Comparison of ENCODE assay signal across 10 cellular contexts in genomic region chr2:108288534-108289106, GRCh38. TPM values are rescaled to one million over a fixed set of nuclear protein-coding genes. Genes with fewer than 3 reads are reported as not detected.
DNase-seq lines count a peak whose midpoint lies in the region; ATAC-seq, FAIRE-seq and TF ChIP-seq lines count a peak whose summit lies in the region.
"Had no signal": no experiment of that assay in that cellular context is flagged by ENCODE, and none has a peak within 500 bp of the region (broad histone marks: within the 10 kb centered on the region; RNA-seq: fewer than 3 reads in every experiment).

TSS of gene SULT1C2 (plus strand) at chr2:108288895. CDS start at chr2:108293668, 4,773 bp downstream.

- H3K4me3 ChIP-seq in H7 (ENCODE audit: insufficient read depth, low read depth, low read length): 0 out of 2 replicates have a peak within 1 kb of the TSS, but pooled peaks have one; percentile 14
- H3K4me3 ChIP-seq in pancreas: no peak within 1 kb of the TSS
- H3K4me3 ChIP-seq in HAP-1: no peak within 1 kb of the TSS

- H3K27me3 ChIP-seq in H7 (ENCODE audit: control insufficient read depth, insufficient read depth, low read length): no peaks in the 10 kb centered on the region
- no peaks in the 10 kb centered on the region for H3K27me3 ChIP-seq in pancreas
- no peaks in the 10 kb centered on the region for H3K27me3 ChIP-seq in HAP-1 (ENCODE audit: low read depth)

- peaks cover 11% of the 10 kb centered on the region for H3K27me3 Mint-ChIP-seq in stimulated activated memory B cell treated with anti-CD40 and anti-IgM and Interleukin-4, amounts not matched to agents 10 μg/mL and 1 μg/mL and 100 μg/mL, for 72 hours

- intact Hi-C loops in pancreas (cut with DNase I): no loop called here

- H3K4me1 ChIP-seq in pancreas: no peaks in the 10 kb centered on the region
- H3K4me1 ChIP-seq in HAP-1: no peaks in the 10 kb centered on the region

- peaks cover 3% of the 10 kb centered on the region for H3K9me3 Mint-ChIP-seq in stimulated activated memory B cell treated with anti-CD40 and anti-IgM and Interleukin-4, amounts not matched to agents 10 μg/mL and 1 μg/mL and 100 μg/mL, for 72 hours

- peak; percentile 38 for DNase-seq in H7
- peak; percentile 34 to 56 for DNase-seq in NCI-H524 (lab: John Stamatoyannopoulos, UW)
- peak; percentile 74 for DNase-seq in foreskin melanocyte
- DNase-seq in pancreas: peak in 1 of 6 donors; percentile 17
- DNase-seq in HAP-1 (ENCODE audit: low spot score in 2 of 2): no peak
- DNase-seq in NCI-H1105 treated with DMSO at 0.1 percent for 48 hours (lab: John Stamatoyannopoulos, UW): no peak
- DNase-seq: stimulated activated naive CD8-positive, alpha-beta T cell treated with anti-CD3 and anti-CD28 coated beads, Interleukin-15, amount 100 ng/mL, for 72 hours; T-cell had no signal

- H3K36me3 ChIP-seq in H7 (replicated peaks; ENCODE audit: control insufficient read depth, insufficient read depth, low read length) (no peaks in the 10 kb centered on the region), pancreas (no peaks in the 10 kb centered on the region), HAP-1 (replicated peaks) (no peaks in the 10 kb centered on the region)

- no peaks in the 10 kb centered on the region for H3K36me3 Mint-ChIP-seq in stimulated activated memory B cell treated with anti-CD40 and anti-IgM and Interleukin-4, amounts not matched to agents 10 μg/mL and 1 μg/mL and 100 μg/mL, for 72 hours
- H3K36me3 Mint-ChIP-seq: T-cell had no signal

- in situ Hi-C loops in HAP-1 (cut with MboI; ENCODE audit: low sequenced_read_pairs): no loop called here

- H3K27ac ChIP-seq in pancreas: peak within 1 kb of the TSS in 2 of 4 donors; percentile 18 to 23

- ATAC-seq in pancreas (peak; percentile 43 to 87 (median 74)), HG02678 (IDR thresholded peaks at IDR 0.05; ENCODE audit: unreplicated experiment) (no peak)
- no peak for ATAC-seq in stimulated activated memory B cell treated with anti-CD40 and anti-IgM and Interleukin-4, amounts not matched to agents 10 μg/mL and 1 μg/mL and 100 μg/mL, for 72 hours
- ATAC-seq: stimulated activated naive CD8-positive, alpha-beta T cell treated with anti-CD3 and anti-CD28 coated beads, Interleukin-15, amount 100 ng/mL, for 72 hours; T-cell had no signal

- H3K9me3 ChIP-seq in pancreas (no peaks in the 10 kb centered on the region), HAP-1 (no peaks in the 10 kb centered on the region)

- H3K27ac Mint-ChIP-seq in stimulated activated memory B cell treated with anti-CD40 and anti-IgM and Interleukin-4, amounts not matched to agents 10 μg/mL and 1 μg/mL and 100 μg/mL, for 72 hours: no peak within 1 kb of the TSS
- H3K27ac Mint-ChIP-seq: stimulated activated naive CD8-positive, alpha-beta T cell treated with anti-CD3 and anti-CD28 coated beads, Interleukin-15, amount 100 ng/mL, for 72 hours; T-cell had no signal

- no peak for TF ChIP-seq CTCF in pancreas (IDR thresholded peaks at IDR 0.05)

- no peak for FAIRE-seq in pancreas (lab: Jason Lieb, UNC)

- WGBS in pancreas, 2 donors: 26 to 40% methylated on average over 7 of the region's 7 CpGs

- H3K4me3 Mint-ChIP-seq in stimulated activated memory B cell treated with anti-CD40 and anti-IgM and Interleukin-4, amounts not matched to agents 10 μg/mL and 1 μg/mL and 100 μg/mL, for 72 hours: no peak within 1 kb of the TSS
- H3K4me3 Mint-ChIP-seq: stimulated activated naive CD8-positive, alpha-beta T cell treated with anti-CD3 and anti-CD28 coated beads, Interleukin-15, amount 100 ng/mL, for 72 hours; T-cell had no signal

- H3K4me1 Mint-ChIP-seq in stimulated activated memory B cell treated with anti-CD40 and anti-IgM and Interleukin-4, amounts not matched to agents 10 μg/mL and 1 μg/mL and 100 μg/mL, for 72 hours: no peaks in the 10 kb centered on the region
- H3K4me1 Mint-ChIP-seq: stimulated activated naive CD8-positive, alpha-beta T cell treated with anti-CD3 and anti-CD28 coated beads, Interleukin-15, amount 100 ng/mL, for 72 hours; T-cell had no signal

RNA-seq across cellular contexts. Expression of gene SULT1C2, which starts in this region (rescaled TPM):
- 1.4 TPM in 2 replicates for total RNA-seq in H7 (2014; rRNA removed; shearing (Covaris generic))
- 1 to 10 TPM in 5 of 6 donors, under 1 TPM in 1; 0.63 to 6.4 (median 4.8) TPM for total RNA-seq in pancreas
- polyA plus RNA-seq in pancreas: 1 to 10 TPM; 4.1 to 9.1 TPM

Comparison
In these comparisons a context has a peak if more than half of its experiments do, and no peak if none do; other contexts are left out.
1. DNase-seq: peak in H7 (single experiment), NCI-H524 (2 of 2) and foreskin melanocyte (single experiment); none in HAP-1 (0 of 2) and NCI-H1105 treated with DMSO at 0.1 percent for 48 hours (single experiment).
2. ATAC-seq: peak in pancreas (4 of 4); none in stimulated activated memory B cell treated with anti-CD40 and anti-IgM and Interleukin-4, amounts not matched to agents 10 μg/mL and 1 μg/mL and 100 μg/mL, for 72 hours (single experiment) and HG02678 (single experiment).